8 cellular contexts compared by ENCODE assay signal in genomic region chr13:43023244-43023931, GRCh38. TPM values are rescaled to one million over a fixed set of nuclear protein-coding genes. Genes with fewer than 3 reads are reported as not detected.
DNase-seq lines count a peak whose midpoint lies in the region; ATAC-seq and TF ChIP-seq lines count a peak whose summit lies in the region.

Gene DNAJC15, plus strand, starts transcription at chr13:43023586. Its CDS starts 41 bp downstream, at chr13:43023627.

- H3K4me3 ChIP-seq in epithelial cell of esophagus (ENCODE audit: low read length), result peak within 1 kb of the TSS; percentile 78
- H3K4me3 ChIP-seq in mononuclear cell (ENCODE audit: low read length), result peak within 1 kb of the TSS; percentile 66

- ATAC-seq in GM18505 (IDR thresholded peaks at IDR 0.05; ENCODE audit: unreplicated experiment) (peak; percentile 83), HG02885 (IDR thresholded peaks at IDR 0.05; ENCODE audit: poor library complexity, unreplicated experiment) (peak; percentile 83)

- no peak for TF ChIP-seq CTCF in epithelial cell of esophagus (IDR thresholded peaks at IDR 0.05; ENCODE audit: insufficient read depth, low read depth, low read length, missing control alignments)

- no peaks in the 10 kb centered on the region for H3K27me3 ChIP-seq in mononuclear cell (ENCODE audit: insufficient read depth, low read length)

- peaks cover 34% of the 10 kb centered on the region for H3K4me1 ChIP-seq in mononuclear cell (ENCODE audit: insufficient read depth, low read length)

- DNase-seq in NCI-H69 (lab: John Stamatoyannopoulos, UW) (peak; percentile 83), activated T-cell treated with anti-CD3 and anti-CD28 coated beads for 1 hour (ENCODE audit: low read depth) (peak; percentile 69), epithelial cell of esophagus (ENCODE audit: low read depth) (peak; percentile 87), NCI-H2196 (lab: John Stamatoyannopoulos, UW; ENCODE audit: unreplicated experiment) (no peak)
- DNase-seq in stimulated activated CD8-positive, alpha-beta memory T cell treated with anti-CD3 and anti-CD28 coated beads, Interleukin-2, amount 100 ng/mL, for 48 hours (ENCODE audit: low read depth in 2 of 2), result peak; percentile 54 to 73

- TF ChIP-seq POLR2A in GM18505 (IDR thresholded peaks at IDR 0.05; ENCODE audit: borderline replicate concordance, extremely low read depth, insufficient read depth, insufficient read length), result peak; percentile 95

- H3K9me3 ChIP-seq in mononuclear cell (ENCODE audit: low read depth, low read length), result no peaks in the 10 kb centered on the region

RNA-seq across cellular contexts. Expression of gene DNAJC15, which starts in this region (rescaled TPM):
- 11.1 TPM for total RNA-seq in mononuclear cell
